In genomic region chr3:150183619-150184425, GRCh38 we compare ENCODE assay signal across 1 cellular context.
TF ChIP-seq lines count a peak whose summit lies in the region.

No MANE protein-coding gene starts in this region.

TF ChIP-seq in HEK293, 187 proteins besides CTCF, POLR2A, EP300 and RAD21 (continued from another document and continues in another):
- TF ChIP-seq ZNF596 (tag by site-specific recombination; IDR thresholded peaks at IDR 0.05) (no peak), ZNF776 (tag by site-specific recombination; IDR thresholded peaks at IDR 0.05; ENCODE audit: borderline replicate concordance) (no peak), GLIS2 (tag by site-specific recombination; IDR thresholded peaks at IDR 0.05) (no peak), ZNF623 (tag by site-specific recombination; IDR thresholded peaks at IDR 0.05) (no peak), SCRT2 (tag by site-specific recombination; IDR thresholded peaks at IDR 0.05) (no peak), TCF7L2 (IDR thresholded peaks at IDR 0.05; ENCODE audit: borderline replicate concordance, low read depth, low read length) (no peak), ZNF449 (tag by site-specific recombination; IDR thresholded peaks at IDR 0.05) (no peak), ZBTB17 (tag by site-specific recombination; IDR thresholded peaks at IDR 0.05) (peak; percentile 83), ZNF24 (tag by site-specific recombination; IDR thresholded peaks at IDR 0.05) (no peak), ZSCAN16 (tag by site-specific recombination; IDR thresholded peaks at IDR 0.05) (no peak), ZBTB49 (tag by site-specific recombination; IDR thresholded peaks at IDR 0.05; ENCODE audit: low read depth) (no peak), ZNF184 (tag by site-specific recombination; IDR thresholded peaks at IDR 0.05) (no peak), ZNF423 (tag by site-specific recombination; IDR thresholded peaks at IDR 0.05) (no peak), ZBTB21 (tag by site-specific recombination; IDR thresholded peaks at IDR 0.05) (no peak), ZNF76 (tag by site-specific recombination; IDR thresholded peaks at IDR 0.05; ENCODE audit: borderline replicate concordance, low read depth) (no peak), PRDM6 (tag by site-specific recombination; IDR thresholded peaks at IDR 0.05) (no peak), ZNF544 (tag by site-specific recombination; IDR thresholded peaks at IDR 0.05) (no peak), ZFHX2 (tag by site-specific recombination; conservative IDR thresholded peaks at IDR 0.05) (peak; percentile 48), ZNF658 (tag by site-specific recombination; IDR thresholded peaks at IDR 0.05) (no peak), TRIM28 (IDR thresholded peaks at IDR 0.05; ENCODE audit: borderline replicate concordance, low read length) (peak; percentile 81), ZNF350 (tag by site-specific recombination; IDR thresholded peaks at IDR 0.05) (no peak), ZNF394 (tag by site-specific recombination; IDR thresholded peaks at IDR 0.05; ENCODE audit: borderline replicate concordance) (no peak), ZNF2 (tag by site-specific recombination; IDR thresholded peaks at IDR 0.05) (no peak), ZNF518A (tag by site-specific recombination; conservative IDR thresholded peaks at IDR 0.05; ENCODE audit: low read depth) (no peak), YY1 (tag by site-specific recombination; IDR thresholded peaks at IDR 0.05) (no peak), MZF1 (tag by site-specific recombination; IDR thresholded peaks at IDR 0.05; ENCODE audit: borderline replicate concordance) (0 out of 2 replicates have a peak, but pooled peaks have one; percentile 14), ZNF529 (tag by site-specific recombination; IDR thresholded peaks at IDR 0.05; ENCODE audit: insufficient replicate concordance) (no peak), ZNF514 (tag by site-specific recombination; IDR thresholded peaks at IDR 0.05) (no peak), KLF17 (tag by site-specific recombination; IDR thresholded peaks at IDR 0.05) (no peak), ZNF785 (tag by site-specific recombination; IDR thresholded peaks at IDR 0.05) (no peak), ZBTB44 (tag by site-specific recombination; IDR thresholded peaks at IDR 0.05) (no peak), ZNF26 (tag by site-specific recombination; IDR thresholded peaks at IDR 0.05) (no peak), ZNF138 (tag by site-specific recombination; IDR thresholded peaks at IDR 0.05; ENCODE audit: borderline replicate concordance) (no peak), MYNN (tag by site-specific recombination; IDR thresholded peaks at IDR 0.05; ENCODE audit: borderline replicate concordance) (no peak), ZNF664 (tag by site-specific recombination; IDR thresholded peaks at IDR 0.05) (no peak), ZNF660 (tag by site-specific recombination; IDR thresholded peaks at IDR 0.05) (0 out of 2 replicates have a peak, but pooled peaks have one; percentile 39), ZNF654 (tag by site-specific recombination; IDR thresholded peaks at IDR 0.05; ENCODE audit: low read depth) (peak; percentile 90), ZNF211 (tag by site-specific recombination; IDR thresholded peaks at IDR 0.05; ENCODE audit: low read depth) (no peak), ZFP69B (tag by site-specific recombination; IDR thresholded peaks at IDR 0.05) (peak; percentile 98), ZNF274 (IDR thresholded peaks at IDR 0.05; ENCODE audit: low read length) (no peak), ZNF274 (tag by site-specific recombination; IDR thresholded peaks at IDR 0.05; ENCODE audit: borderline replicate concordance) (no peak), ZNF202 (tag by site-specific recombination; IDR thresholded peaks at IDR 0.05; ENCODE audit: borderline replicate concordance) (no peak), ZNF404 (tag by site-specific recombination; IDR thresholded peaks at IDR 0.05) (no peak), EGR2 (tag by site-specific recombination; IDR thresholded peaks at IDR 0.05; ENCODE audit: low read depth) (peak; percentile 3; the same call in 1 of the 2 replicates), BCL6B (tag by site-specific recombination; IDR thresholded peaks at IDR 0.05) (no peak), ZNF747 (tag by site-specific recombination; IDR thresholded peaks at IDR 0.05) (no peak), ZNF701 (tag by site-specific recombination; IDR thresholded peaks at IDR 0.05) (no peak), ZNF140 (tag by site-specific recombination; IDR thresholded peaks at IDR 0.05) (no peak), REPIN1 (tag by site-specific recombination; IDR thresholded peaks at IDR 0.05; ENCODE audit: low read depth) (no peak), ZEB2 (tag by site-specific recombination; IDR thresholded peaks at IDR 0.05) (peak; percentile 46; the same call in 1 of the 2 replicates), ZNF324 (tag by site-specific recombination; IDR thresholded peaks at IDR 0.05) (no peak), ZNF670 (tag by site-specific recombination; IDR thresholded peaks at IDR 0.05; ENCODE audit: low read depth) (no peak), ZNF155 (tag by site-specific recombination; IDR thresholded peaks at IDR 0.05) (no peak), ZNF214 (tag by site-specific recombination; IDR thresholded peaks at IDR 0.05; ENCODE audit: borderline replicate concordance) (no peak)
